Comparison of ENCODE assay signal across 9 cellular contexts in genomic region chr9:94084314-94084713, GRCh38. TPM values are rescaled to one million over a fixed set of nuclear protein-coding genes. Genes with fewer than 3 reads are reported as not detected.
DNase-seq lines count a peak whose midpoint lies in the region; ATAC-seq, FAIRE-seq and TF ChIP-seq lines count a peak whose summit lies in the region.
"Had no signal": no experiment of that assay in that cellular context is flagged by ENCODE, and none has a peak within 500 bp of the region (broad histone marks: within the 10 kb centered on the region; RNA-seq: fewer than 3 reads in every experiment).

Gene PTPDC1, plus strand, starts transcription at chr9:94084464. Its CDS starts 67 bp downstream, at chr9:94084531.

- H3K4me1 Mint-ChIP-seq in H9 = peaks cover 18 to 25% of the 10 kb centered on the region in 2 experiments
- H3K4me1 Mint-ChIP-seq: memory B cell had no signal

- peak within 1 kb of the TSS; percentile 20 for H3K18ac ChIP-seq in H9 (ENCODE audit: insufficient read length, low read depth, low read length)

- H3K9me3 Mint-ChIP-seq in H9 = no peaks in the 10 kb centered on the region
- H3K9me3 Mint-ChIP-seq: memory B cell had no signal

- no peak within 1 kb of the TSS for H2AFZ ChIP-seq in H9 (ENCODE audit: low read length)

- H3K56ac ChIP-seq in H9 (ENCODE audit: insufficient read length, low read depth, low read length) = no peak within 1 kb of the TSS

- H3K4me1 ChIP-seq in H9 (ENCODE audit: insufficient read depth, low read length) = 0 out of 2 replicates have a peak, but pooled peaks cover 3% of the 10 kb centered on the region
- H3K4me1 ChIP-seq in SJCRH30 = peaks cover 5% of the 10 kb centered on the region
- peaks cover 5 to 6% of the 10 kb centered on the region in 2 donors for H3K4me1 ChIP-seq in kidney (ENCODE audit: control insufficient read depth in 1 of 2, insufficient read depth in 1 of 2, low read depth in 1 of 2, low read length in 2 of 2)

- no peak within 1 kb of the TSS for H3T11ph ChIP-seq in H9 (ENCODE audit: low read length)

- no peak within 1 kb of the TSS for H4K8ac ChIP-seq in H9 (replicated peaks; ENCODE audit: insufficient read length, low read depth, low read length)

- ATAC-seq in GM18907 (IDR thresholded peaks at IDR 0.05; ENCODE audit: unreplicated experiment) = no peak
- ATAC-seq in HG02970 (IDR thresholded peaks at IDR 0.05; ENCODE audit: low FRiP score, unreplicated experiment) = no peak

- peak; percentile 83 for DNase-seq in H9
- peak in 1 of 2 experiments; percentile 45 for DNase-seq in SJCRH30
- peak; percentile 55 for DNase-seq in glomerular visceral epithelial cell (ENCODE audit: extremely low spot score)
- DNase-seq in renal cortical epithelial cell (ENCODE audit: low read depth) = peak; percentile 53
- no peak for DNase-seq in NCI-H1048 (lab: John Stamatoyannopoulos, UW)
- no peak for DNase-seq in kidney

- H3K4ac ChIP-seq in H9 (ENCODE audit: low read depth, low read length) = no peak within 1 kb of the TSS

- H2BK120ac ChIP-seq in H9 (ENCODE audit: low read depth, low read length, poor library complexity, severe bottlenecking) = no peak within 1 kb of the TSS

- intact Hi-C loops in kidney (cut with DNase I) = no loop called here

- H3K4me2 ChIP-seq in H9 (ENCODE audit: insufficient read depth, insufficient read length, low read length) = peak within 1 kb of the TSS; percentile 7

- no peaks in the 10 kb centered on the region for H3K9me3 ChIP-seq in H9 (ENCODE audit: control insufficient read depth, low read depth, low read length)
- H3K9me3 ChIP-seq in SJCRH30 (replicated peaks) = no peaks in the 10 kb centered on the region
- no peaks in the 10 kb centered on the region for H3K9me3 ChIP-seq in kidney (ENCODE audit: control insufficient read depth in 1 of 2, low read length in 2 of 2)

- no CpG with 5 or more reads among the region's 14 CpGs for WGBS in H9 (ENCODE audit: extremely low coverage, insufficient read length, low lambda C conversion rate)

- no peak for TF ChIP-seq CTCF in H9 (conservative IDR thresholded peaks at IDR 0.05)
- TF ChIP-seq CTCF in kidney (IDR thresholded peaks at IDR 0.05; ENCODE audit: borderline replicate concordance, extremely low read depth, insufficient read depth) = no peak

- no peak within 1 kb of the TSS for H4K5ac ChIP-seq in H9 (ENCODE audit: insufficient read length, low read depth, low read length)

- H3K23me2 ChIP-seq in H9 (ENCODE audit: insufficient read length, low read depth, low read length, poor library complexity, severe bottlenecking) = no peaks in the 10 kb centered on the region

- H4K91ac ChIP-seq in H9 (ENCODE audit: insufficient read length, low read depth, low read length) = no peak within 1 kb of the TSS

- no peak for FAIRE-seq in kidney (lab: Jason Lieb, UNC)

- H3K4me3 ChIP-seq in SJCRH30 = no peak within 1 kb of the TSS
- no peak within 1 kb of the TSS for H3K4me3 ChIP-seq in kidney (ENCODE audit: low read length in 2 of 2)

- no peaks in the 10 kb centered on the region for H3K79me1 ChIP-seq in H9 (ENCODE audit: insufficient read depth, low read depth, low read length, poor library complexity, severe bottlenecking)

- peak within 1 kb of the TSS; percentile 10; the same call in 1 of the 2 replicates for H3K14ac ChIP-seq in H9 (ENCODE audit: insufficient read depth, low read length)

- H3K4me3 Mint-ChIP-seq in H9 = peak within 1 kb of the TSS; percentile 42 to 72
- H3K4me3 Mint-ChIP-seq: memory B cell had no signal

- H3K9ac ChIP-seq in H9 (ENCODE audit: extremely low read depth, insufficient read length, low read length) (no peak within 1 kb of the TSS), kidney (ENCODE audit: low read length in 2 of 2) (no peak within 1 kb of the TSS)

- H3K36me3 Mint-ChIP-seq in H9 (ENCODE audit: insufficient read depth in 1 of 3, low read depth in 3 of 3) = no peaks in the 10 kb centered on the region; a peak in 2 of 7 replicates

- H3K36me3 ChIP-seq in SJCRH30 = peaks cover 12% of the 10 kb centered on the region
- no peaks in the 10 kb centered on the region for H3K36me3 ChIP-seq in kidney (ENCODE audit: control insufficient read depth in 1 of 2, insufficient read depth in 2 of 2, low read length in 2 of 2)

- no peak within 1 kb of the TSS for H2BK12ac ChIP-seq in H9 (ENCODE audit: insufficient read length, low read depth, low read length)

- no peaks in the 10 kb centered on the region for H3K27me3 Mint-ChIP-seq in H9 (ENCODE audit: low read depth)
- H3K27me3 Mint-ChIP-seq: memory B cell had no signal

- H2BK5ac ChIP-seq in H9 (ENCODE audit: insufficient read length, low read length) = no peak within 1 kb of the TSS

- H4K20me1 ChIP-seq in H9 (ENCODE audit: control insufficient read depth, insufficient read depth, insufficient read length) = no peaks in the 10 kb centered on the region

- H3K27me3 ChIP-seq in H9 (ENCODE audit: insufficient read depth, low read length) (no peaks in the 10 kb centered on the region), SJCRH30 (no peaks in the 10 kb centered on the region)

- H2BK20ac ChIP-seq in H9 (ENCODE audit: low read depth, low read length, poor library complexity, severe bottlenecking) = no peak within 1 kb of the TSS

- no peak within 1 kb of the TSS for H3K27ac ChIP-seq in H9 (ENCODE audit: insufficient read length, low read depth, low read length)
- H3K27ac ChIP-seq in SJCRH30 = no peak within 1 kb of the TSS
- no peak within 1 kb of the TSS for H3K27ac ChIP-seq in kidney (ENCODE audit: low read depth in 2 of 2, low read length in 2 of 2)

- H3K27ac Mint-ChIP-seq in H9 = peak within 1 kb of the TSS in 1 of 3 experiments; percentile 94; a peak in 2 of 7 replicates
- H3K27ac Mint-ChIP-seq: memory B cell had no signal

- no peak within 1 kb of the TSS for H2BK15ac ChIP-seq in H9 (ENCODE audit: low read depth, low read length)

- no peak within 1 kb of the TSS for H3K23ac ChIP-seq in H9 (ENCODE audit: insufficient read length, low read depth, low read length)

- no peaks in the 10 kb centered on the region for H3K79me2 ChIP-seq in H9 (ENCODE audit: insufficient read depth, low read length)

- H2AK5ac ChIP-seq in H9 (ENCODE audit: insufficient read length, low read length) = no peak within 1 kb of the TSS

RNA-seq across cellular contexts. Expression of gene PTPDC1, which starts in this region (rescaled TPM):
- total RNA-seq in H9 (2021) (4.8 and 5.4 TPM in 2 replicates), renal cortical epithelial cell (5.6 and 12.5 TPM in 2 replicates), kidney (8.7 TPM)
- 19.8 and 23.9 TPM in 2 replicates for total RNA-seq in SJCRH30 (2014; rRNA removed; shearing (Covaris generic))
- 2.8 TPM for polyA plus RNA-seq in kidney (ENCODE audit: insufficient read depth, low read depth, low replicate concordance)

Comparison
In these comparisons a context has a peak if more than half of its experiments do, and no peak if none do; other contexts are left out.
1. DNase-seq: peak in H9 (single experiment), glomerular visceral epithelial cell (single experiment) and renal cortical epithelial cell (single experiment); none in NCI-H1048 (single experiment) and kidney (single experiment).